1 cellular context compared by ENCODE assay signal in the genomic region with DNA sequence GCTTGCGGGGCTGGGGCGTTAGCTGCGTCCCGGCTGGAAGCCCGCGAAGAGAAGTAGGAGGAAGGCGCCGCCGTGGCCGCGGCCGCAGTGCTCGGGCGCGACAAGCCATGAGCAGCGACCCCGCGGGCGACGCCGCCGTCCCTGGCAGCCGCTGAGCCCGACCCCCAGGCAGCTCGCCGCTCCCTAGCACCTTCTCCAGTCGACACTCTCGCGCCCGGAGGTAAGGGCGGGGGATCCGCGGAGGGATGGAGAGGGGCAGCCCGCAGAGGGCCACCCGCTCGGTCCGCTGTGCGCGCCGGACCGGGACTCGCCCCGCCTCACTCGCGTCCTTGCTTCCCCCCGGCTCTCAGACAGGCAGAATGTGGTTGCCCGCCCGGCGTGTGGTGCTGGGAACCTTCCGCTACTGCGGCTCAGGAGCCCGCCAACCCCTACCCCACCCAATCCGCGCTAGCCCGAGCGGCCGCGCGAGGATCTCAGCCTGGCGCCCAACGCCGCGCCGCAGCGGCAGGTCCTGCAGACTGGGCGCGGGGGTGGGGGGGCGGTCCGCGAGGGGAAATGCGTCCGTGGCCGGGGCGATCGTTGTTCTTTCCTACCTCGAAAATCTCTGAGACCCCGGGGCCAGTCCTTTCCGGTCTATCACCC.
A peak's percentile ranks its signal among the peaks of the same experiment; 100 is the strongest.
TF ChIP-seq lines count a peak whose summit lies in the region.

A gene (plus strand): TSS at position 18 of the 642 bp plus-strand sequence. CDS start 53,354 bp downstream, outside the sequence.

TF ChIP-seq in HEK293, 187 proteins besides CTCF, POLR2A, EP300 and RAD21 (continued from another document and continues in another):
- TF ChIP-seq, protein P1, sequence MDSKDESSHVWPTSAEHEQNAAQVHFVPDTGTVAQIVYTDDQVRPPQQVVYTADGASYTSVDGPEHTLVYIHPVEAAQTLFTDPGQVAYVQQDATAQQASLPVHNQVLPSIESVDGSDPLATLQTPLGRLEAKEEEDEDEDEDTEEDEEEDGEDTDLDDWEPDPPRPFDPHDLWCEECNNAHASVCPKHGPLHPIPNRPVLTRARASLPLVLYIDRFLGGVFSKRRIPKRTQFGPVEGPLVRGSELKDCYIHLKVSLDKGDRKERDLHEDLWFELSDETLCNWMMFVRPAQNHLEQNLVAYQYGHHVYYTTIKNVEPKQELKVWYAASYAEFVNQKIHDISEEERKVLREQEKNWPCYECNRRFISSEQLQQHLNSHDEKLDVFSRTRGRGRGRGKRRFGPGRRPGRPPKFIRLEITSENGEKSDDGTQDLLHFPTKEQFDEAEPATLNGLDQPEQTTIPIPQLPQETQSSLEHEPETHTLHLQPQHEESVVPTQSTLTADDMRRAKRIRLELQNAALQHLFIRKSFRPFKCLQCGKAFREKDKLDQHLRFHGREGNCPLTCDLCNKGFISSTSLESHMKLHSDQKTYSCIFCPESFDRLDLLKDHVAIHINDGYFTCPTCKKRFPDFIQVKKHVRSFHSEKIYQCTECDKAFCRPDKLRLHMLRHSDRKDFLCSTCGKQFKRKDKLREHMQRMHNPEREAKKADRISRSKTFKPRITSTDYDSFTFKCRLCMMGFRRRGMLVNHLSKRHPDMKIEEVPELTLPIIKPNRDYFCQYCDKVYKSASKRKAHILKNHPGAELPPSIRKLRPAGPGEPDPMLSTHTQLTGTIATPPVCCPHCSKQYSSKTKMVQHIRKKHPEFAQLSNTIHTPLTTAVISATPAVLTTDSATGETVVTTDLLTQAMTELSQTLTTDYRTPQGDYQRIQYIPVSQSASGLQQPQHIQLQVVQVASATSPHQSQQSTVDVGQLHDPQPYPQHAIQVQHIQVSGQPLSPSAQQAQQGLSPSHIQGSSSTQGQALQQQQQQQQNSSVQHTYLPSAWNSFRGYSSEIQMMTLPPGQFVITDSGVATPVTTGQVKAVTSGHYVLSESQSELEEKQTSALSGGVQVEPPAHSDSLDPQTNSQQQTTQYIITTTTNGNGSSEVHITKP (tag by site-specific recombination; IDR thresholded peaks at IDR 0.05): peak; percentile 53
- TF ChIP-seq ZBTB20 (tag by site-specific recombination; IDR thresholded peaks at IDR 0.05): no peak
- no peak for TF ChIP-seq ZNF433 (tag by site-specific recombination; IDR thresholded peaks at IDR 0.05; ENCODE audit: low read depth)
- no peak for TF ChIP-seq ZNF24 (tag by site-specific recombination; IDR thresholded peaks at IDR 0.05)
- TF ChIP-seq, protein P2, sequence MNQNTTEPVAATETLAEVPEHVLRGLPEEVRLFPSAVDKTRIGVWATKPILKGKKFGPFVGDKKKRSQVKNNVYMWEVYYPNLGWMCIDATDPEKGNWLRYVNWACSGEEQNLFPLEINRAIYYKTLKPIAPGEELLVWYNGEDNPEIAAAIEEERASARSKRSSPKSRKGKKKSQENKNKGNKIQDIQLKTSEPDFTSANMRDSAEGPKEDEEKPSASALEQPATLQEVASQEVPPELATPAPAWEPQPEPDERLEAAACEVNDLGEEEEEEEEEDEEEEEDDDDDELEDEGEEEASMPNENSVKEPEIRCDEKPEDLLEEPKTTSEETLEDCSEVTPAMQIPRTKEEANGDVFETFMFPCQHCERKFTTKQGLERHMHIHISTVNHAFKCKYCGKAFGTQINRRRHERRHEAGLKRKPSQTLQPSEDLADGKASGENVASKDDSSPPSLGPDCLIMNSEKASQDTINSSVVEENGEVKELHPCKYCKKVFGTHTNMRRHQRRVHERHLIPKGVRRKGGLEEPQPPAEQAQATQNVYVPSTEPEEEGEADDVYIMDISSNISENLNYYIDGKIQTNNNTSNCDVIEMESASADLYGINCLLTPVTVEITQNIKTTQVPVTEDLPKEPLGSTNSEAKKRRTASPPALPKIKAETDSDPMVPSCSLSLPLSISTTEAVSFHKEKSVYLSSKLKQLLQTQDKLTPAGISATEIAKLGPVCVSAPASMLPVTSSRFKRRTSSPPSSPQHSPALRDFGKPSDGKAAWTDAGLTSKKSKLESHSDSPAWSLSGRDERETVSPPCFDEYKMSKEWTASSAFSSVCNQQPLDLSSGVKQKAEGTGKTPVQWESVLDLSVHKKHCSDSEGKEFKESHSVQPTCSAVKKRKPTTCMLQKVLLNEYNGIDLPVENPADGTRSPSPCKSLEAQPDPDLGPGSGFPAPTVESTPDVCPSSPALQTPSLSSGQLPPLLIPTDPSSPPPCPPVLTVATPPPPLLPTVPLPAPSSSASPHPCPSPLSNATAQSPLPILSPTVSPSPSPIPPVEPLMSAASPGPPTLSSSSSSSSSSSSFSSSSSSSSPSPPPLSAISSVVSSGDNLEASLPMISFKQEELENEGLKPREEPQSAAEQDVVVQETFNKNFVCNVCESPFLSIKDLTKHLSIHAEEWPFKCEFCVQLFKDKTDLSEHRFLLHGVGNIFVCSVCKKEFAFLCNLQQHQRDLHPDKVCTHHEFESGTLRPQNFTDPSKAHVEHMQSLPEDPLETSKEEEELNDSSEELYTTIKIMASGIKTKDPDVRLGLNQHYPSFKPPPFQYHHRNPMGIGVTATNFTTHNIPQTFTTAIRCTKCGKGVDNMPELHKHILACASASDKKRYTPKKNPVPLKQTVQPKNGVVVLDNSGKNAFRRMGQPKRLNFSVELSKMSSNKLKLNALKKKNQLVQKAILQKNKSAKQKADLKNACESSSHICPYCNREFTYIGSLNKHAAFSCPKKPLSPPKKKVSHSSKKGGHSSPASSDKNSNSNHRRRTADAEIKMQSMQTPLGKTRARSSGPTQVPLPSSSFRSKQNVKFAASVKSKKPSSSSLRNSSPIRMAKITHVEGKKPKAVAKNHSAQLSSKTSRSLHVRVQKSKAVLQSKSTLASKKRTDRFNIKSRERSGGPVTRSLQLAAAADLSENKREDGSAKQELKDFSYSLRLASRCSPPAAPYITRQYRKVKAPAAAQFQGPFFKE (tag by site-specific recombination; IDR thresholded peaks at IDR 0.05; ENCODE audit: borderline replicate concordance): no peak
- TF ChIP-seq, protein P3, sequence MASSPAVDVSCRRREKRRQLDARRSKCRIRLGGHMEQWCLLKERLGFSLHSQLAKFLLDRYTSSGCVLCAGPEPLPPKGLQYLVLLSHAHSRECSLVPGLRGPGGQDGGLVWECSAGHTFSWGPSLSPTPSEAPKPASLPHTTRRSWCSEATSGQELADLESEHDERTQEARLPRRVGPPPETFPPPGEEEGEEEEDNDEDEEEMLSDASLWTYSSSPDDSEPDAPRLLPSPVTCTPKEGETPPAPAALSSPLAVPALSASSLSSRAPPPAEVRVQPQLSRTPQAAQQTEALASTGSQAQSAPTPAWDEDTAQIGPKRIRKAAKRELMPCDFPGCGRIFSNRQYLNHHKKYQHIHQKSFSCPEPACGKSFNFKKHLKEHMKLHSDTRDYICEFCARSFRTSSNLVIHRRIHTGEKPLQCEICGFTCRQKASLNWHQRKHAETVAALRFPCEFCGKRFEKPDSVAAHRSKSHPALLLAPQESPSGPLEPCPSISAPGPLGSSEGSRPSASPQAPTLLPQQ (tag by site-specific recombination; IDR thresholded peaks at IDR 0.05): peak; percentile 15; the same call in 1 of the 2 replicates
- TF ChIP-seq ZNF629 (tag by site-specific recombination; IDR thresholded peaks at IDR 0.05): no peak
- peak; percentile 86; the same call in 1 of the 2 replicates for TF ChIP-seq ZNF600 (tag by site-specific recombination; IDR thresholded peaks at IDR 0.05)
- peak; percentile 82 for TF ChIP-seq ZNF335 (tag by site-specific recombination; conservative IDR thresholded peaks at IDR 0.05)
- peak; percentile 77 for TF ChIP-seq ZBTB48 (tag by site-specific recombination; IDR thresholded peaks at IDR 0.05)
- TF ChIP-seq ZNF19 (tag by site-specific recombination; IDR thresholded peaks at IDR 0.05; ENCODE audit: low read depth): no peak
- TF ChIP-seq FEZF1 (tag by site-specific recombination; IDR thresholded peaks at IDR 0.05): no peak
- no peak for TF ChIP-seq GFI1B (tag by site-specific recombination; IDR thresholded peaks at IDR 0.05)
- no peak for TF ChIP-seq ZNF571 (tag by site-specific recombination; IDR thresholded peaks at IDR 0.05)
- peak; percentile 63 for TF ChIP-seq GLIS2 (tag by site-specific recombination; IDR thresholded peaks at IDR 0.05)
- TF ChIP-seq ZNF610 (tag by site-specific recombination; IDR thresholded peaks at IDR 0.05; ENCODE audit: borderline replicate concordance): peak; percentile 62
- TF ChIP-seq KLF9 (tag by site-specific recombination; IDR thresholded peaks at IDR 0.05; ENCODE audit: low read depth): 0 out of 2 replicates have a peak, but pooled peaks have one; percentile 24
- TF ChIP-seq ZNF214 (tag by site-specific recombination; IDR thresholded peaks at IDR 0.05; ENCODE audit: borderline replicate concordance): no peak
- TF ChIP-seq, protein P4, sequence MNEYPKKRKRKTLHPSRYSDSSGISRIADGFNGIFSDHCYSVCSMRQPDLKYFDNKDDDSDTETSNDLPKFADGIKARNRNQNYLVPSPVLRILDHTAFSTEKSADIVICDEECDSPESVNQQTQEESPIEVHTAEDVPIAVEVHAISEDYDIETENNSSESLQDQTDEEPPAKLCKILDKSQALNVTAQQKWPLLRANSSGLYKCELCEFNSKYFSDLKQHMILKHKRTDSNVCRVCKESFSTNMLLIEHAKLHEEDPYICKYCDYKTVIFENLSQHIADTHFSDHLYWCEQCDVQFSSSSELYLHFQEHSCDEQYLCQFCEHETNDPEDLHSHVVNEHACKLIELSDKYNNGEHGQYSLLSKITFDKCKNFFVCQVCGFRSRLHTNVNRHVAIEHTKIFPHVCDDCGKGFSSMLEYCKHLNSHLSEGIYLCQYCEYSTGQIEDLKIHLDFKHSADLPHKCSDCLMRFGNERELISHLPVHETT (tag by site-specific recombination; IDR thresholded peaks at IDR 0.05): no peak
- no peak for TF ChIP-seq OVOL3 (tag by site-specific recombination; IDR thresholded peaks at IDR 0.05)
- TF ChIP-seq, protein P5, sequence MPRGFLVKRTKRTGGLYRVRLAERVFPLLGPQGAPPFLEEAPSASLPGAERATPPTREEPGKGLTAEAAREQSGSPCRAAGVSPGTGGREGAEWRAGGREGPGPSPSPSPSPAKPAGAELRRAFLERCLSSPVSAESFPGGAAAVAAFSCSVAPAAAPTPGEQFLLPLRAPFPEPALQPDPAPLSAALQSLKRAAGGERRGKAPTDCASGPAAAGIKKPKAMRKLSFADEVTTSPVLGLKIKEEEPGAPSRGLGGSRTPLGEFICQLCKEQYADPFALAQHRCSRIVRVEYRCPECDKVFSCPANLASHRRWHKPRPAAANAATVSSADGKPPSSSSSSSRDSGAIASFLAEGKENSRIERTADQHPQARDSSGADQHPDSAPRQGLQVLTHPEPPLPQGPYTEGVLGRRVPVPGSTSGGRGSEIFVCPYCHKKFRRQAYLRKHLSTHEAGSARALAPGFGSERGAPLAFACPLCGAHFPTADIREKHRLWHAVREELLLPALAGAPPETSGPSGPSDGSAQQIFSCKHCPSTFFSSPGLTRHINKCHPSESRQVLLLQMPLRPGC (tag by site-specific recombination; IDR thresholded peaks at IDR 0.05): 0 out of 2 replicates have a peak, but pooled peaks have one; percentile 49
- no peak for TF ChIP-seq ZNF558 (tag by site-specific recombination; IDR thresholded peaks at IDR 0.05)
- TF ChIP-seq, protein P6, sequence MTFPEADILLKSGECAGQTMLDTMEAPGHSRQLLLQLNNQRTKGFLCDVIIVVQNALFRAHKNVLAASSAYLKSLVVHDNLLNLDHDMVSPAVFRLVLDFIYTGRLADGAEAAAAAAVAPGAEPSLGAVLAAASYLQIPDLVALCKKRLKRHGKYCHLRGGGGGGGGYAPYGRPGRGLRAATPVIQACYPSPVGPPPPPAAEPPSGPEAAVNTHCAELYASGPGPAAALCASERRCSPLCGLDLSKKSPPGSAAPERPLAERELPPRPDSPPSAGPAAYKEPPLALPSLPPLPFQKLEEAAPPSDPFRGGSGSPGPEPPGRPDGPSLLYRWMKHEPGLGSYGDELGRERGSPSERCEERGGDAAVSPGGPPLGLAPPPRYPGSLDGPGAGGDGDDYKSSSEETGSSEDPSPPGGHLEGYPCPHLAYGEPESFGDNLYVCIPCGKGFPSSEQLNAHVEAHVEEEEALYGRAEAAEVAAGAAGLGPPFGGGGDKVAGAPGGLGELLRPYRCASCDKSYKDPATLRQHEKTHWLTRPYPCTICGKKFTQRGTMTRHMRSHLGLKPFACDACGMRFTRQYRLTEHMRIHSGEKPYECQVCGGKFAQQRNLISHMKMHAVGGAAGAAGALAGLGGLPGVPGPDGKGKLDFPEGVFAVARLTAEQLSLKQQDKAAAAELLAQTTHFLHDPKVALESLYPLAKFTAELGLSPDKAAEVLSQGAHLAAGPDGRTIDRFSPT (tag by site-specific recombination; IDR thresholded peaks at IDR 0.05): peak; percentile 43; the same call in 1 of the 2 replicates
- TF ChIP-seq, protein P7, sequence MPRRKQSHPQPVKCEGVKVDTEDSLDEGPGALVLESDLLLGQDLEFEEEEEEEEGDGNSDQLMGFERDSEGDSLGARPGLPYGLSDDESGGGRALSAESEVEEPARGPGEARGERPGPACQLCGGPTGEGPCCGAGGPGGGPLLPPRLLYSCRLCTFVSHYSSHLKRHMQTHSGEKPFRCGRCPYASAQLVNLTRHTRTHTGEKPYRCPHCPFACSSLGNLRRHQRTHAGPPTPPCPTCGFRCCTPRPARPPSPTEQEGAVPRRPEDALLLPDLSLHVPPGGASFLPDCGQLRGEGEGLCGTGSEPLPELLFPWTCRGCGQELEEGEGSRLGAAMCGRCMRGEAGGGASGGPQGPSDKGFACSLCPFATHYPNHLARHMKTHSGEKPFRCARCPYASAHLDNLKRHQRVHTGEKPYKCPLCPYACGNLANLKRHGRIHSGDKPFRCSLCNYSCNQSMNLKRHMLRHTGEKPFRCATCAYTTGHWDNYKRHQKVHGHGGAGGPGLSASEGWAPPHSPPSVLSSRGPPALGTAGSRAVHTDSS (tag by site-specific recombination; IDR thresholded peaks at IDR 0.05): peak; percentile 32; the same call in 1 of the 2 replicates
- TF ChIP-seq BCL11A (tag by site-specific recombination; IDR thresholded peaks at IDR 0.05; ENCODE audit: low read depth): no peak
- TF ChIP-seq ZNF416 (tag by site-specific recombination; IDR thresholded peaks at IDR 0.05): no peak
- TF ChIP-seq, protein P8, sequence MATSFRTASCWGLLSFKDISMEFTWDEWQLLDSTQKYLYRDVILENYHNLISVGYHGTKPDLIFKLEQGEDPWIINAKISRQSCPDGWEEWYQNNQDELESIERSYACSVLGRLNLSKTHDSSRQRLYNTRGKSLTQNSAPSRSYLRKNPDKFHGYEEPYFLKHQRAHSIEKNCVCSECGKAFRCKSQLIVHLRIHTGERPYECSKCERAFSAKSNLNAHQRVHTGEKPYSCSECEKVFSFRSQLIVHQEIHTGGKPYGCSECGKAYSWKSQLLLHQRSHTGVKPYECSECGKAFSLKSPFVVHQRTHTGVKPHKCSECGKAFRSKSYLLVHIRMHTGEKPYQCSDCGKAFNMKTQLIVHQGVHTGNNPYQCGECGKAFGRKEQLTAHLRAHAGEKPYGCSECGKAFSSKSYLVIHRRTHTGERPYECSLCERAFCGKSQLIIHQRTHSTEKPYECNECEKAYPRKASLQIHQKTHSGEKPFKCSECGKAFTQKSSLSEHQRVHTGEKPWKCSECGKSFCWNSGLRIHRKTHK (tag by site-specific recombination; IDR thresholded peaks at IDR 0.05): no peak
- no peak for TF ChIP-seq SP7 (tag by site-specific recombination; IDR thresholded peaks at IDR 0.05)
- peak; percentile 55 for TF ChIP-seq ZSCAN30 (tag by site-specific recombination; IDR thresholded peaks at IDR 0.05)
- TF ChIP-seq, protein P9, sequence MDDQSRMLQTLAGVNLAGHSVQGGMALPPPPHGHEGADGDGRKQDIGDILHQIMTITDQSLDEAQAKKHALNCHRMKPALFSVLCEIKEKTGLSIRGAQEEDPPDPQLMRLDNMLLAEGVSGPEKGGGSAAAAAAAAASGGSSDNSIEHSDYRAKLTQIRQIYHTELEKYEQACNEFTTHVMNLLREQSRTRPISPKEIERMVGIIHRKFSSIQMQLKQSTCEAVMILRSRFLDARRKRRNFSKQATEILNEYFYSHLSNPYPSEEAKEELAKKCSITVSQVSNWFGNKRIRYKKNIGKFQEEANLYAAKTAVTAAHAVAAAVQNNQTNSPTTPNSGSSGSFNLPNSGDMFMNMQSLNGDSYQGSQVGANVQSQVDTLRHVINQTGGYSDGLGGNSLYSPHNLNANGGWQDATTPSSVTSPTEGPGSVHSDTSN (CRISPR knock-in tag; IDR thresholded peaks at IDR 0.05): peak; percentile 43; the same call in 1 of the 2 replicates
- TF ChIP-seq ZNF404 (tag by site-specific recombination; IDR thresholded peaks at IDR 0.05): no peak
- TF ChIP-seq ZNF175 (tag by site-specific recombination; IDR thresholded peaks at IDR 0.05): no peak
